ENCODE assay signal across 11 cellular contexts in genomic region chr7:98266840-98267239, GRCh38. TPM values are rescaled to one million over a fixed set of nuclear protein-coding genes. Genes with fewer than 3 reads are reported as not detected.
DNase-seq lines count a peak whose midpoint lies in the region; ATAC-seq, FAIRE-seq and TF ChIP-seq lines count a peak whose summit lies in the region.
"Had no signal": no experiment of that assay in that cellular context is flagged by ENCODE, and none has a peak within 500 bp of the region (broad histone marks: within the 10 kb centered on the region; RNA-seq: fewer than 3 reads in every experiment).

No MANE protein-coding gene starts in this region.

- H3K27me3 Mint-ChIP-seq in activated T-cell treated with anti-CD3 and anti-CD28 coated beads, Interleukin-2, amount 50 U/mL, for 24 hours, result no peaks in the 10 kb centered on the region

- H3K4me1 Mint-ChIP-seq in activated T-cell treated with anti-CD3 and anti-CD28 coated beads, Interleukin-2, amount 50 U/mL, for 24 hours (ENCODE audit: low read depth), result peaks cover 9% of the 10 kb centered on the region

- no peak overlapping the region for H2AFZ ChIP-seq in DND-41 (ENCODE audit: low read depth, low read length)

- no peak overlapping the region for H3K4me2 ChIP-seq in DND-41 (ENCODE audit: insufficient read depth, low read length)

- no peak for DNase-seq in DND-41
- peak; percentile 41 for DNase-seq in MV-4-11 (lab: John Stamatoyannopoulos, UW)
- DNase-seq in dorsolateral prefrontal cortex, result no peak
- DNase-seq in SKM-1 treated with dmso at 0.1 percent for 144 hours (lab: John Stamatoyannopoulos, UW; ENCODE audit: unreplicated experiment), result no peak
- no peak for DNase-seq in kidney
- no peak for DNase-seq in activated T-cell treated with anti-CD3 and anti-CD28 coated beads, Interleukin-2, amount 50 U/mL, for 24 hours
- DNase-seq: activated CD4-positive, alpha-beta T cell treated with anti-CD3 and anti-CD28 coated beads for 1 hour; NCI-H345 had no signal

- H3K36me3 ChIP-seq in DND-41 (ENCODE audit: insufficient read depth, low read length) (no peaks in the 10 kb centered on the region), neutrophil (peaks cover 3% of the 10 kb centered on the region), kidney (ENCODE audit: control insufficient read depth in 1 of 2, insufficient read depth in 2 of 2, low read length in 2 of 2) (no peaks in the 10 kb centered on the region)

- no peak overlapping the region for H3K27ac Mint-ChIP-seq in activated T-cell treated with anti-CD3 and anti-CD28 coated beads, Interleukin-2, amount 50 U/mL, for 24 hours

- no peaks in the 10 kb centered on the region for H3K27me3 ChIP-seq in DND-41 (ENCODE audit: insufficient read depth, low read length, poor library complexity)
- no peaks in the 10 kb centered on the region for H3K27me3 ChIP-seq in dorsolateral prefrontal cortex
- H3K27me3 ChIP-seq in neutrophil, result no peaks in the 10 kb centered on the region

- no peaks in the 10 kb centered on the region for H3K79me2 ChIP-seq in DND-41 (ENCODE audit: insufficient read depth, low read length)

- no peak overlapping the region for H3K9ac ChIP-seq in DND-41 (ENCODE audit: low read depth, low read length)
- no peak overlapping the region for H3K9ac ChIP-seq in kidney (ENCODE audit: low read length in 2 of 2)

- H3K36me3 Mint-ChIP-seq in activated T-cell treated with anti-CD3 and anti-CD28 coated beads, Interleukin-2, amount 50 U/mL, for 24 hours (ENCODE audit: low read depth), result peaks cover 26% of the 10 kb centered on the region

- no peaks in the 10 kb centered on the region for H3K9me3 Mint-ChIP-seq in activated T-cell treated with anti-CD3 and anti-CD28 coated beads, Interleukin-2, amount 50 U/mL, for 24 hours

- TF ChIP-seq CTCF in DND-41 (IDR thresholded peaks at IDR 0.05; ENCODE audit: borderline replicate concordance, extremely low read depth, low read length, poor library complexity, severe bottlenecking) (peak; percentile 23), dorsolateral prefrontal cortex (IDR thresholded peaks at IDR 0.05 in 54 of 56, conservative IDR thresholded peaks at IDR 0.05 in 2 of 56; ENCODE audit: low read depth in 1 of 56, partially characterized antibody in 56 of 56) (peak in 39 of 56 donors; percentile 15 to 50 (median 28)), neutrophil (IDR thresholded peaks at IDR 0.05) (peak; percentile 22), kidney (IDR thresholded peaks at IDR 0.05; ENCODE audit: borderline replicate concordance, extremely low read depth, insufficient read depth) (no peak)

- no peak for FAIRE-seq in kidney (lab: Jason Lieb, UNC)

- H3K9me3 ChIP-seq in DND-41 (ENCODE audit: insufficient read depth, low read length, severe bottlenecking), result no peaks in the 10 kb centered on the region
- H3K9me3 ChIP-seq in neutrophil, result no peaks in the 10 kb centered on the region
- no peaks in the 10 kb centered on the region for H3K9me3 ChIP-seq in kidney (ENCODE audit: control insufficient read depth in 1 of 2, low read length in 2 of 2)

- no peaks in the 10 kb centered on the region for H3K4me1 ChIP-seq in DND-41 (ENCODE audit: insufficient read depth, low read length)
- peaks cover 0 to 7% of the 10 kb centered on the region in 2 experiments for H3K4me1 ChIP-seq in neutrophil (ENCODE audit: control insufficient read depth in 1 of 2, insufficient read depth in 1 of 2, low read depth in 1 of 2, low read length in 1 of 2)
- H3K4me1 ChIP-seq in kidney (ENCODE audit: control insufficient read depth in 1 of 2, insufficient read depth in 1 of 2, low read depth in 1 of 2, low read length in 2 of 2), result no peaks in the 10 kb centered on the region

- H4K20me1 ChIP-seq in DND-41 (ENCODE audit: insufficient read depth, low read length), result no peaks in the 10 kb centered on the region

- H3K27ac ChIP-seq in DND-41 (ENCODE audit: low read length) (no peak overlapping the region), dorsolateral prefrontal cortex (no peak overlapping the region), neutrophil (no peak overlapping the region), kidney (ENCODE audit: low read depth in 2 of 2, low read length in 2 of 2) (no peak overlapping the region)

- ATAC-seq in DND-41 (ENCODE audit: insufficient read depth, low read depth), result no peak
- ATAC-seq in HG03025 (IDR thresholded peaks at IDR 0.05; ENCODE audit: low FRiP score, unreplicated experiment), result no peak

- H3K4me3 ChIP-seq in DND-41 (ENCODE audit: low read depth in 1 of 2, low read length in 2 of 2) (no peak overlapping the region), dorsolateral prefrontal cortex (no peak overlapping the region), neutrophil (ENCODE audit: low read depth in 1 of 2, low read length in 1 of 2) (no peak overlapping the region), kidney (ENCODE audit: low read length in 2 of 2) (no peak overlapping the region)

- intact Hi-C loops in dorsolateral prefrontal cortex (cut with DNase I), result no loop called here
- intact Hi-C loops in kidney (cut with DNase I), result no loop called here

- H3K4me3 Mint-ChIP-seq in activated T-cell treated with anti-CD3 and anti-CD28 coated beads, Interleukin-2, amount 50 U/mL, for 24 hours, result no peak overlapping the region

RNA-seq across cellular contexts. Expression of gene BRI3, which starts 14.6 kb away (rescaled TPM):
- total RNA-seq in dorsolateral prefrontal cortex (100 to 1,000 TPM in 11 of 120 experiments, 10 to 100 TPM in 109; 62.3 to 111 (median 85.4) TPM), kidney (192 TPM)
- 240 TPM for polyA plus RNA-seq in kidney (ENCODE audit: insufficient read depth, low read depth, low replicate concordance)

RNA-seq across cellular contexts. Expression of gene TECPR1, which starts 14.8 kb away (rescaled TPM):
- total RNA-seq in dorsolateral prefrontal cortex (100 to 1,000 TPM in 7 of 120 experiments, 10 to 100 TPM in 113; 51.1 to 113 (median 76.1) TPM), kidney (39.5 TPM)
- polyA plus RNA-seq in kidney (ENCODE audit: insufficient read depth, low read depth, low replicate concordance), result 5.1 TPM

RNA-seq across cellular contexts. Expression of gene BHLHA15, which starts 55.6 kb away (rescaled TPM):
- total RNA-seq in dorsolateral prefrontal cortex (1 to 10 TPM in 72 of 120 experiments, under 1 TPM in 17, not detected in 31; 0.56 to 3.3 (median 1.4) TPM), kidney (3.1 TPM)
- not detected for polyA plus RNA-seq in kidney (ENCODE audit: insufficient read depth, low read depth, low replicate concordance)
- total RNA-seq: cardiac septum had no signal
